In genomic region chr7:121530251-121531174, GRCh38 we compare ENCODE assay signal across 9 cellular contexts.
DNase-seq lines count a peak whose midpoint lies in the region; FAIRE-seq and TF ChIP-seq lines count a peak whose summit lies in the region.
"Had no signal": no experiment of that assay in that cellular context is flagged by ENCODE, and none has a peak within 500 bp of the region (broad histone marks: within the 10 kb centered on the region; RNA-seq: fewer than 3 reads in every experiment).

No MANE protein-coding gene starts in this region.

- TF ChIP-seq CTCF in MM.1S (IDR thresholded peaks at IDR 0.05; ENCODE audit: low read length) (no peak), kidney epithelial cell (IDR thresholded peaks at IDR 0.05; ENCODE audit: insufficient read depth, low read length, poor library complexity, severe bottlenecking) (no peak), dorsolateral prefrontal cortex (IDR thresholded peaks at IDR 0.05 in 54 of 56, conservative IDR thresholded peaks at IDR 0.05 in 2 of 56; ENCODE audit: low read depth in 1 of 56, partially characterized antibody in 56 of 56) (no peak)

- H2AFZ ChIP-seq in MM.1S (ENCODE audit: low read length): peak overlapping the region; percentile 32

- intact Hi-C loops in dorsolateral prefrontal cortex (cut with DNase I): no loop called here

- H3K9ac ChIP-seq in MM.1S (ENCODE audit: low read length): peak overlapping the region; percentile 27

- H3F3A ChIP-seq in MM.1S (ENCODE audit: insufficient read depth, low read length): peaks cover 25% of the 10 kb centered on the region

- H3K27me3 ChIP-seq in MM.1S (replicated peaks; ENCODE audit: insufficient read depth, low read length): no peaks in the 10 kb centered on the region
- H3K27me3 ChIP-seq in kidney epithelial cell (ENCODE audit: control insufficient read depth, insufficient read depth, low read length): no peaks in the 10 kb centered on the region
- H3K27me3 ChIP-seq in dorsolateral prefrontal cortex: peaks cover 0 to 4% (median 0%) of the 10 kb centered on the region in 45 donors

- peaks cover 30% of the 10 kb centered on the region for H3K4me1 ChIP-seq in MM.1S (ENCODE audit: low read length)

- no peaks in the 10 kb centered on the region for H3K9me2 ChIP-seq in MM.1S (replicated peaks; ENCODE audit: insufficient read depth, low read length)

- peak overlapping the region; percentile 65 for H3K4me2 ChIP-seq in MM.1S (ENCODE audit: low read depth, low read length)

- DNase-seq in GM12891 (ENCODE audit: insufficient read length, low spot score) (peak; percentile 16), H4 (ENCODE audit: low spot score) (peak; percentile 99), MM.1S (peak; percentile 99), kidney epithelial cell (ENCODE audit: low read depth) (peak; percentile 100), Kasumi-1 (lab: John Stamatoyannopoulos, UW) (no peak), dorsolateral prefrontal cortex (no peak)
- peak; percentile 69 for DNase-seq in activated effector memory CD4-positive, alpha-beta T cell treated with anti-CD3 and anti-CD28 coated beads, Interleukin-2, amount 50 U/mL, for 16 hours
- peak; percentile 44 to 46 for DNase-seq in stimulated activated CD8-positive, alpha-beta memory T cell treated with anti-CD3 and anti-CD28 coated beads, Interleukin-7, amount 100 ng/mL, for 4 hours (ENCODE audit: low read depth in 2 of 2)

- TF ChIP-seq POLR2A in GM12891 (IDR thresholded peaks at IDR 0.05; ENCODE audit: low read depth, low read length): no peak

- peak; percentile 84 for FAIRE-seq in GM12891 (lab: Jason Lieb, UNC)

- peak overlapping the region; percentile 90 for H3K27ac ChIP-seq in MM.1S (ENCODE audit: low read length)
- peak overlapping the region in 25 of 59 donors; percentile 1 to 78 (median 43) for H3K27ac ChIP-seq in dorsolateral prefrontal cortex
- H3K27ac ChIP-seq: VCaP had no signal

- H3K9me3 ChIP-seq in MM.1S (replicated peaks; ENCODE audit: insufficient read depth, low read length): no peaks in the 10 kb centered on the region

- H3K36me3 ChIP-seq in MM.1S (replicated peaks; ENCODE audit: insufficient read depth, low read length) (no peaks in the 10 kb centered on the region), kidney epithelial cell (ENCODE audit: control insufficient read depth, insufficient read depth, low read length) (no peaks in the 10 kb centered on the region)

- no peaks in the 10 kb centered on the region for H4K20me1 ChIP-seq in MM.1S (ENCODE audit: insufficient read depth, low read length)

- peak overlapping the region; percentile 20 for H3K4me3 ChIP-seq in MM.1S (ENCODE audit: low read length)
- H3K4me3 ChIP-seq in kidney epithelial cell (ENCODE audit: low read depth, low read length): no peak overlapping the region
- no peak overlapping the region for H3K4me3 ChIP-seq in dorsolateral prefrontal cortex

- H3K79me2 ChIP-seq in MM.1S (ENCODE audit: low read length): no peaks in the 10 kb centered on the region

TF ChIP-seq in GM12891, 5 proteins besides CTCF, POLR2A, EP300 and RAD21:
- TF ChIP-seq SPI1 (IDR thresholded peaks at IDR 0.05; ENCODE audit: low read depth, low read length) (peak; percentile 6; the same call in 1 of the 2 replicates), POU2F2 (IDR thresholded peaks at IDR 0.05; ENCODE audit: low read depth, low read length) (peak; percentile 87), TAF1 (IDR thresholded peaks at IDR 0.05; ENCODE audit: low read depth, low read length) (no peak)

Comparison
In these comparisons a context has a peak if more than half of its experiments do, and no peak if none do; other contexts are left out.
1. DNase-seq: peak in GM12891 (single experiment), H4 (single experiment), MM.1S (single experiment), activated effector memory CD4-positive, alpha-beta T cell treated with anti-CD3 and anti-CD28 coated beads, Interleukin-2, amount 50 U/mL, for 16 hours (single experiment), kidney epithelial cell (single experiment) and stimulated activated CD8-positive, alpha-beta memory T cell treated with anti-CD3 and anti-CD28 coated beads, Interleukin-7, amount 100 ng/mL, for 4 hours (2 of 2); none in Kasumi-1 (0 of 2) and dorsolateral prefrontal cortex (0 of 10).